20 cellular contexts compared by ENCODE assay signal in the genomic region with DNA sequence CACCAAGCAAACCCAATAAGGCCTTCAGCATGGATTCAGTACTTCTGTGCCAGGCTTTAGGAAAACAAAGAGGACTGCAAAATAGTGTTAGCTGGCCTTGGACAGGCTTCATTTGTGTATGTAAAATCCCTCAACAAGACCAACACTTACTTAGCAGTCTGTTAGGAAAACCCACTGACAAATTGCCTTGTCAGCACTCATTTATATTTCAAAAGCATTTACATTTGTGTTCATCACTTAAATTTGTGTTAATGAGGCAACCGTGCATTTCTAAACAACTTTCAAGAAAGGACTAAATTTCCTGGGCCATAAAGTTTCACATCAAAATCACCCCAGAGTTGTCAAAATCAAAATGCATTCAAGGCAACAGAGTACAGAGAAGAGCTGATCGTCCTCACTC. TPM values are rescaled to one million over a fixed set of nuclear protein-coding genes. Genes with fewer than 3 reads are reported as not detected.
DNase-seq lines count a peak whose midpoint lies in the region; ATAC-seq, FAIRE-seq and TF ChIP-seq lines count a peak whose summit lies in the region.
"Had no signal": no experiment of that assay in that cellular context is flagged by ENCODE, and none has a peak within 500 bp of the region (broad histone marks: within the 10 kb centered on the region; RNA-seq: fewer than 3 reads in every experiment).

No MANE protein-coding gene starts in this region.

- 100% methylated on average over 2 of the region's 2 CpGs for WGBS in HepG2 (ENCODE audit: low lambda C conversion rate)
- 71% methylated on average over 2 of the region's 2 CpGs for WGBS in right lobe of liver (ENCODE audit: insufficient coverage, low coverage, low lambda C conversion rate, missing lambda C conversion rate)

- TF ChIP-seq RAD21 in HepG2 (CRISPR knock-in tag; IDR thresholded peaks at IDR 0.05), result no peak

- no peak overlapping the region for H3K4me2 ChIP-seq in HepG2 (ENCODE audit: low read depth, low read length)
- H3K4me2 ChIP-seq: BLaER1 had no signal

- H3K4me3 Mint-ChIP-seq in T-helper 2 cell treated with Interferon-gamma antibody and Interleukin-4, amounts not matched to agents 5 μg/mL and 100 μg/mL, for 36 hours, result no peak overlapping the region
- H3K4me3 Mint-ChIP-seq: CD14-positive monocyte; CD8-positive, alpha-beta T cell; IgD-negative memory B cell had no signal

- in situ Hi-C loops in HepG2 (cut with HindIII; ENCODE audit: extremely low pct_ligation_motif_present, low pct_unique_long_range_greater_than_20kb), result loop anchor here (25.0 kb wide), 1 partner anchor 189 kb away; no protein-coding TSS in a partner anchor

- no peaks in the 10 kb centered on the region for H3K9me3 ChIP-seq in HepG2 (ENCODE audit: low read length)
- H3K9me3 ChIP-seq in right lobe of liver, result no peaks in the 10 kb centered on the region
- no peaks in the 10 kb centered on the region for H3K9me3 ChIP-seq in SK-N-MC (ENCODE audit: low read depth, low read length)
- H3K9me3 ChIP-seq in iPS-18a (ENCODE audit: control insufficient read depth, low read depth, low read length), result no peaks in the 10 kb centered on the region
- H3K9me3 ChIP-seq: BLaER1 had no signal

- H3K4me1 Mint-ChIP-seq in T-helper 2 cell treated with Interferon-gamma antibody and Interleukin-4, amounts not matched to agents 5 μg/mL and 100 μg/mL, for 36 hours (ENCODE audit: low read depth), result no peaks in the 10 kb centered on the region
- H3K4me1 Mint-ChIP-seq: CD14-positive monocyte, IgD-negative memory B cell had no signal

- no TSS peak for BruUV-seq in HepG2 (replicated peaks; lab: Mats Ljungman, UMichigan)

- TF ChIP-seq CTCF in HepG2 (CRISPR knock-in tag; IDR thresholded peaks at IDR 0.05) (no peak), right lobe of liver (IDR thresholded peaks at IDR 0.05) (no peak)

- H4K20me1 ChIP-seq in HepG2 (ENCODE audit: insufficient read depth, low read length), result no peaks in the 10 kb centered on the region

- DNase-seq in HepG2 (ENCODE audit: low spot score), result no peak
- DNase-seq in right lobe of liver, result no peak
- DNase-seq in SK-N-MC (ENCODE audit: low read depth, low spot score), result no peak
- DNase-seq in putamen (ENCODE audit: low spot score), result no peak
- no peak for DNase-seq in T-helper 2 cell treated with Interferon-gamma antibody and Interleukin-4, amounts not matched to agents 5 μg/mL and 100 μg/mL, for 36 hours (ENCODE audit: low spot score)
- no peak for DNase-seq in NCI-H187 treated with DMSO at 0.1 percent for 48 hours (lab: John Stamatoyannopoulos, UW)
- DNase-seq: Calu3; CD8-positive, alpha-beta T cell; DMS79 treated with DMSO at 0.1 percent for 48 hours; GF-D8 had no signal

- H3K4me3 ChIP-seq in HepG2 (replicated peaks in 1 of 3; ENCODE audit: insufficient read depth in 1 of 3, low read depth in 2 of 3, low read length in 3 of 3), result no peak overlapping the region
- no peak overlapping the region for H3K4me3 ChIP-seq in right lobe of liver
- no peak overlapping the region for H3K4me3 ChIP-seq in SK-N-MC
- H3K4me3 ChIP-seq in iPS-18a (ENCODE audit: low read length), result no peak overlapping the region
- H3K4me3 ChIP-seq: BLaER1 had no signal

- H3K36me3 ChIP-seq in HepG2 (replicated peaks in 1 of 2; ENCODE audit: control insufficient read depth in 1 of 2, insufficient read depth in 2 of 2, low read length in 2 of 2) (peaks cover 0 to 3% of the 10 kb centered on the region in 2 experiments; a peak in 1 of 5 replicates), right lobe of liver (no peaks in the 10 kb centered on the region), SK-N-MC (ENCODE audit: insufficient read depth, low read length) (no peaks in the 10 kb centered on the region), iPS-18a (ENCODE audit: control insufficient read depth, low read depth, low read length) (peaks cover 12% of the 10 kb centered on the region)
- H3K36me3 ChIP-seq: BLaER1 had no signal

- ATAC-seq in HepG2, result no peak
- no peak for ATAC-seq in right lobe of liver
- ATAC-seq: CD8-positive, alpha-beta T cell had no signal

- TF ChIP-seq POLR2A in HepG2 (IDR thresholded peaks at IDR 0.05; ENCODE audit: insufficient read depth in 1 of 2, low read depth in 2 of 2, low read length in 2 of 2) (no peak), right lobe of liver (IDR thresholded peaks at IDR 0.05) (no peak)

- no peaks in the 10 kb centered on the region for H3K27me3 Mint-ChIP-seq in T-helper 2 cell treated with Interferon-gamma antibody and Interleukin-4, amounts not matched to agents 5 μg/mL and 100 μg/mL, for 36 hours (ENCODE audit: low read depth)
- H3K27me3 Mint-ChIP-seq: IgD-negative memory B cell had no signal

- H3K79me2 ChIP-seq in HepG2 (ENCODE audit: insufficient read depth, low read length), result no peaks in the 10 kb centered on the region

- intact Hi-C loops in HepG2 (cut with micrococcal nuclease; ENCODE audit: unreplicated experiment) (no loop called here), right lobe of liver (cut with DNase I) (no loop called here)

- H3K27ac ChIP-seq in HepG2 (ENCODE audit: extremely low read length, insufficient read depth, low read length), result no peak overlapping the region
- no peak overlapping the region for H3K27ac ChIP-seq in right lobe of liver
- H3K27ac ChIP-seq in SK-N-MC, result 0 out of 2 replicates have a peak overlapping the region, but pooled peaks have one; percentile 3
- peak overlapping the region; percentile 33 for H3K27ac ChIP-seq in iPS-18a (ENCODE audit: low read length)
- H3K27ac ChIP-seq: 22Rv1, BLaER1, HL-60 had no signal

- TF ChIP-seq EP300 in HepG2 (IDR thresholded peaks at IDR 0.05; ENCODE audit: low read depth in 2 of 2, low read length in 2 of 2), result no peak
- TF ChIP-seq EP300 in HepG2 (CRISPR knock-in tag; IDR thresholded peaks at IDR 0.05; ENCODE audit: borderline replicate concordance), result no peak

- no peak overlapping the region for H3K9ac ChIP-seq in HepG2 (ENCODE audit: insufficient read depth, low read depth, low read length)
- H3K9ac ChIP-seq in SK-N-MC (ENCODE audit: insufficient read length), result no peak overlapping the region
- H3K9ac ChIP-seq in iPS-18a (ENCODE audit: low read length), result no peak overlapping the region
- H3K9ac ChIP-seq: BLaER1 had no signal

- no peak overlapping the region for H2AFZ ChIP-seq in HepG2 (ENCODE audit: low read length)

- CTCF ChIA-PET in HepG2 (lab: Yijun Ruan, JAX; ENCODE audit: low intra/inter-chr PET ratio, low total read pairs), result no interaction called here

- no peak for FAIRE-seq in HepG2 (lab: Jason Lieb, UNC)

- POLR2A ChIA-PET in HepG2 (lab: Yijun Ruan, JAX), result no interaction called here

- no peaks in the 10 kb centered on the region for H3K9me3 Mint-ChIP-seq in T-helper 2 cell treated with Interferon-gamma antibody and Interleukin-4, amounts not matched to agents 5 μg/mL and 100 μg/mL, for 36 hours
- H3K9me3 Mint-ChIP-seq: CD8-positive, alpha-beta T cell; IgD-negative memory B cell had no signal

- H3K27ac Mint-ChIP-seq in T-helper 2 cell treated with Interferon-gamma antibody and Interleukin-4, amounts not matched to agents 5 μg/mL and 100 μg/mL, for 36 hours, result no peak overlapping the region
- H3K27ac Mint-ChIP-seq: CD14-positive monocyte; CD8-positive, alpha-beta T cell; IgD-negative memory B cell had no signal

- H3K4me1 ChIP-seq in HepG2 (ENCODE audit: insufficient read depth, low read length) (peaks cover 11% of the 10 kb centered on the region), right lobe of liver (no peaks in the 10 kb centered on the region), iPS-18a (ENCODE audit: control insufficient read depth, low read depth, low read length) (peaks cover 14% of the 10 kb centered on the region)
- H3K4me1 ChIP-seq: BLaER1 had no signal

- no peaks in the 10 kb centered on the region for H3K36me3 Mint-ChIP-seq in T-helper 2 cell treated with Interferon-gamma antibody and Interleukin-4, amounts not matched to agents 5 μg/mL and 100 μg/mL, for 36 hours (ENCODE audit: low read depth)

- H3K27me3 ChIP-seq in HepG2 (ENCODE audit: control insufficient read depth in 1 of 2, insufficient read depth in 2 of 2, low read length in 2 of 2) (no peaks in the 10 kb centered on the region), right lobe of liver (peaks cover 0 to 4% of the 10 kb centered on the region in 2 donors), iPS-18a (ENCODE audit: control insufficient read depth, insufficient read depth, low read length) (no peaks in the 10 kb centered on the region)

TF ChIP-seq in HepG2, 621 proteins besides CTCF, POLR2A, EP300 and RAD21:
- TF ChIP-seq MAFF (IDR thresholded peaks at IDR 0.05; ENCODE audit: low read depth, low read length), result peak; percentile 39; the same call in 1 of the 2 replicates
- TF ChIP-seq MAFK (conservative IDR thresholded peaks at IDR 0.05 in 1 of 2, IDR thresholded peaks at IDR 0.05 in 1 of 2; ENCODE audit: low read length in 2 of 2), result peak in 1 of 2 experiments; percentile 61; a peak in 2 of 4 replicates
- no peak for TF ChIP-seq TARDBP (CRISPR knock-in tag; IDR thresholded peaks at IDR 0.05)
- no peak for TF ChIP-seq PCBP1 (IDR thresholded peaks at IDR 0.05; ENCODE audit: borderline replicate concordance, low read depth, low read length)

RNA-seq across cellular contexts. Expression of a gene that starts 1.5 kb away (rescaled TPM):
- total RNA-seq in HepG2 (2016; rRNA removed; fragmentation: Illumina TruSeq; extraction: Trizol) (not detected in 2 replicates), right lobe of liver (not detected)
- not detected in 2 replicates for total RNA-seq in HepG2 (2016; cell fraction: cytosol; rRNA removed; fragmentation: Illumina TruSeq; extraction: Trizol; ENCODE audit: low read depth)
- total RNA-seq in HepG2 (2016; cell fraction: insoluble cytoplasmic fraction; rRNA removed; fragmentation: Illumina TruSeq; extraction: Trizol), result not detected in 2 replicates
- not detected in 2 replicates for total RNA-seq in HepG2 (2016; cell fraction: membrane; rRNA removed; fragmentation: Illumina TruSeq; extraction: Trizol)
- total RNA-seq in HepG2 (2016; cell fraction: nucleus; rRNA removed; fragmentation: Illumina TruSeq; extraction: Trizol), result not detected in 2 replicates
- polyA plus RNA-seq in HepG2 (2011; rRNA removed), result not detected in 2 replicates
- polyA plus RNA-seq in HepG2 (2011; cell fraction: cytosol; rRNA removed), result not detected in 2 replicates
- polyA plus RNA-seq in HepG2 (2011; cell fraction: nucleus; rRNA removed), result not detected in 2 replicates
- not detected in 2 replicates for polyA plus RNA-seq in HepG2 (2012)
- not detected in 2 replicates for polyA plus RNA-seq in HepG2 (2016; cell fraction: cytosol; fragmentation: Illumina TruSeq; extraction: Trizol; ENCODE audit: low read depth)
- polyA plus RNA-seq in HepG2 (2016; cell fraction: insoluble cytoplasmic fraction; fragmentation: Illumina TruSeq; extraction: Trizol; ENCODE audit: low read depth), result not detected in 2 replicates
- not detected in 2 replicates for polyA plus RNA-seq in HepG2 (2016; cell fraction: membrane; fragmentation: Illumina TruSeq; extraction: Trizol; ENCODE audit: low read depth)
- polyA plus RNA-seq in HepG2 (2016; cell fraction: nucleus; fragmentation: Illumina TruSeq; extraction: Trizol; ENCODE audit: insufficient read depth, low read depth), result not detected in 2 replicates
- polyA minus RNA-seq in HepG2 (2011; rRNA and poly(A)+ RNA removed; ENCODE audit: low replicate concordance), result not detected in 2 replicates
- polyA minus RNA-seq in HepG2 (2011; cell fraction: cytosol; rRNA and poly(A)+ RNA removed), result not detected in 2 replicates
- polyA minus RNA-seq in HepG2 (2011; cell fraction: nucleus; rRNA and poly(A)+ RNA removed), result not detected in 2 replicates
- total RNA-seq: A673; Calu3; CD8-positive, alpha-beta T cell; H4; HT1080 had no signal
- polyA plus RNA-seq: AG04450, CD14-positive monocyte, IgD-negative memory B cell had no signal

Comparison
In these comparisons a context has a peak if more than half of its experiments do, and no peak if none do; other contexts are left out.
1. H3K27ac ChIP-seq: peak in SK-N-MC (single experiment) and iPS-18a (single experiment); none in HepG2 (single experiment) and right lobe of liver (0 of 3).